8 cellular contexts compared by ENCODE assay signal in genomic region chr1:233328661-233329498, GRCh38. TPM values are rescaled to one million over a fixed set of nuclear protein-coding genes. Genes with fewer than 3 reads are reported as not detected.
DNase-seq lines count a peak whose midpoint lies in the region; ATAC-seq and TF ChIP-seq lines count a peak whose summit lies in the region.

No MANE protein-coding gene starts in this region.

- H3K36me3 Mint-ChIP-seq in effector memory CD8-positive, alpha-beta T cell (ENCODE audit: insufficient read depth), result no peaks in the 10 kb centered on the region
- H3K36me3 Mint-ChIP-seq in neural crest cell (ENCODE audit: low read depth), result no peaks in the 10 kb centered on the region

- ATAC-seq in effector memory CD8-positive, alpha-beta T cell (replicated peaks), result no peak
- no peak for ATAC-seq in HG03342 (IDR thresholded peaks at IDR 0.05; ENCODE audit: unreplicated experiment)
- ATAC-seq in HG03439 (IDR thresholded peaks at IDR 0.05; ENCODE audit: unreplicated experiment), result no peak

- no peaks in the 10 kb centered on the region for H3K27me3 ChIP-seq in PC-9 (ENCODE audit: insufficient read depth, low read depth)

- H3F3A ChIP-seq in PC-9 (ENCODE audit: insufficient read depth, low read depth), result peaks cover 6% of the 10 kb centered on the region; the same call in 1 of the 2 replicates

- intact Hi-C loops in PC-9 (cut with micrococcal nuclease; ENCODE audit: unreplicated experiment), result no loop called here

- peaks cover 51% of the 10 kb centered on the region for H3K79me2 ChIP-seq in PC-9 (ENCODE audit: low read depth)

- no peaks in the 10 kb centered on the region for H3K36me3 ChIP-seq in PC-9 (ENCODE audit: low read depth)

- peak overlapping the region; percentile 84 for H2AFZ ChIP-seq in PC-9

- H3K4me1 Mint-ChIP-seq in effector memory CD8-positive, alpha-beta T cell (ENCODE audit: low read depth in 2 of 2), result peaks cover 7 to 12% of the 10 kb centered on the region in 2 donors
- H3K4me1 Mint-ChIP-seq in neural crest cell, result no peaks in the 10 kb centered on the region

- peak overlapping the region; percentile 96 for H3K4me2 ChIP-seq in PC-9

- TF ChIP-seq CTCF in PC-9 (conservative IDR thresholded peaks at IDR 0.05) (no peak), neural crest cell (conservative IDR thresholded peaks at IDR 0.05) (no peak)

- H3K27me3 Mint-ChIP-seq in effector memory CD8-positive, alpha-beta T cell, result peaks cover 0 to 9% of the 10 kb centered on the region in 2 donors
- peaks cover 58% of the 10 kb centered on the region for H3K27me3 Mint-ChIP-seq in neural crest cell (ENCODE audit: low read depth)

- peak overlapping the region; percentile 83 for H3K4me3 ChIP-seq in PC-9

- H4K20me1 ChIP-seq in PC-9 (ENCODE audit: insufficient read depth), result no peaks in the 10 kb centered on the region; the same call in 1 of the 2 replicates

- H3K9me3 ChIP-seq in PC-9 (ENCODE audit: insufficient read depth, low read depth), result no peaks in the 10 kb centered on the region

- POLR2A ChIA-PET in PC-9 (lab: Charles Lee; ENCODE audit: unreplicated experiment), result interaction anchor here (0.5 to 0.6 kb wide), 2 partner anchors 23 to 1350 kb away, joined by 3 to 4 read pairs; no protein-coding TSS in a partner anchor

- BruUV-seq in PC-9 (replicated peaks; lab: Mats Ljungman, UMichigan), result TSS peak; percentile 33

- H3K9me3 Mint-ChIP-seq in effector memory CD8-positive, alpha-beta T cell, result no peaks in the 10 kb centered on the region
- no peaks in the 10 kb centered on the region for H3K9me3 Mint-ChIP-seq in neural crest cell

- peak overlapping the region; percentile 64 to 69 for H3K4me3 Mint-ChIP-seq in effector memory CD8-positive, alpha-beta T cell
- H3K4me3 Mint-ChIP-seq in neural crest cell, result peak overlapping the region; percentile 83

- peak; percentile 23 for DNase-seq in NCI-H2107 treated with DMSO at 0.1 percent for 48 hours (lab: John Stamatoyannopoulos, UW; ENCODE audit: unreplicated experiment)
- DNase-seq in NCI-H2107 (lab: John Stamatoyannopoulos, UW), result no peak
- DNase-seq in PC-9, result peak; percentile 42 to 43
- no peak for DNase-seq in effector memory CD8-positive, alpha-beta T cell
- DNase-seq in neural crest cell (ENCODE audit: low read depth, low spot score), result no peak
- DNase-seq in inferior parietal cortex (ENCODE audit: extremely low spot score), result no peak

- CTCF ChIA-PET in PC-9 (lab: Charles Lee), result no interaction called here

- no peaks in the 10 kb centered on the region for H3K9me2 ChIP-seq in PC-9 (ENCODE audit: insufficient read depth)

- no peak overlapping the region for H3K27ac Mint-ChIP-seq in effector memory CD8-positive, alpha-beta T cell
- H3K27ac Mint-ChIP-seq in neural crest cell (ENCODE audit: unreplicated experiment), result no peak overlapping the region

- H3K4me1 ChIP-seq in PC-9 (replicated peaks; ENCODE audit: insufficient read depth), result peaks cover 25% of the 10 kb centered on the region

- H3K27ac ChIP-seq in PC-9, result peak overlapping the region; percentile 41; the same call in 1 of the 2 replicates

RNA-seq across cellular contexts. Expression of gene MAP3K21, which starts 1.4 kb away (rescaled TPM):
- total RNA-seq in PC-9 (2021), result 18.2 and 18.3 TPM in 2 replicates
- total RNA-seq in neural crest cell, result 0.51 and 0.86 TPM in 2 replicates

RNA-seq across cellular contexts. Expression of gene PCNX2, which starts 33.4 kb away (rescaled TPM):
- total RNA-seq in PC-9 (2021), result 18.6 and 20.3 TPM in 2 replicates
- total RNA-seq in neural crest cell, result 13.6 and 15.6 TPM in 2 replicates

Comparison
In these comparisons a context has a peak if more than half of its experiments do, and no peak if none do; other contexts are left out.
1. DNase-seq: peak in NCI-H2107 treated with DMSO at 0.1 percent for 48 hours (single experiment) and PC-9 (2 of 2); none in NCI-H2107 (single experiment), effector memory CD8-positive, alpha-beta T cell (0 of 3), neural crest cell (single experiment) and inferior parietal cortex (single experiment).
2. RNA of gene MAP3K21, which starts 1.4 kb away (total RNA-seq): 18.2 to 18.3 TPM in PC-9; 0.51 to 0.86 TPM in neural crest cell; every median in the first group is over 10 times any median in the second.